ENCODE assay signal across 9 cellular contexts in genomic region chr15:67862771-67863441, GRCh38. TPM values are rescaled to one million over a fixed set of nuclear protein-coding genes. Genes with fewer than 3 reads are reported as not detected.
DNase-seq lines count a peak whose midpoint lies in the region; FAIRE-seq and TF ChIP-seq lines count a peak whose summit lies in the region.
"Had no signal": no experiment of that assay in that cellular context is flagged by ENCODE, and none has a peak within 500 bp of the region (broad histone marks: within the 10 kb centered on the region; RNA-seq: fewer than 3 reads in every experiment).

No MANE protein-coding gene starts in this region.

- H3K9me3 ChIP-seq in Karpas-422 (ENCODE audit: low read length) (no peaks in the 10 kb centered on the region), esophagus squamous epithelium (no peaks in the 10 kb centered on the region), stomach smooth muscle (ENCODE audit: control insufficient read depth in 2 of 2, low read length in 2 of 2) (no peaks in the 10 kb centered on the region)

- DNase-seq in GM19239 (ENCODE audit: insufficient read length, low spot score) (no peak), Karpas-422 (peak; percentile 71), esophagus squamous epithelium (lab: John Stamatoyannopoulos, UW) (no peak), nucleus accumbens (lab: John Stamatoyannopoulos, UW) (no peak), NCI-H2227 treated with DMSO at 0.1 percent for 48 hours (lab: John Stamatoyannopoulos, UW) (no peak)
- no peak for DNase-seq in stimulated activated CD4-positive, alpha-beta T cell treated with anti-CD3 and anti-CD28 coated beads, Interleukin-4, amount 100 ng/mL, for 1 hour
- no peak for DNase-seq in activated CD8-positive, alpha-beta memory T cell treated with anti-CD3 and anti-CD28 coated beads, Interleukin-2, amount 50 U/mL, for 4 hours

- H3K9ac ChIP-seq in Karpas-422 (ENCODE audit: low read length) (peak overlapping the region; percentile 76), stomach smooth muscle (ENCODE audit: low read length in 2 of 2) (peak overlapping the region; percentile 58 to 72)

- TF ChIP-seq POLR2A in esophagus squamous epithelium (IDR thresholded peaks at IDR 0.05), result no peak

- H3K27ac ChIP-seq in Karpas-422 (ENCODE audit: low read length) (peak overlapping the region; percentile 65), esophagus squamous epithelium (peak overlapping the region in 2 of 4 donors; percentile 46 to 68), stomach smooth muscle (ENCODE audit: low read length) (peak overlapping the region; percentile 41)

- peak overlapping the region; percentile 69 for H3K4me2 ChIP-seq in Karpas-422 (ENCODE audit: low read depth, low read length, poor library complexity, severe bottlenecking)

- H3K27me3 ChIP-seq in Karpas-422 (ENCODE audit: low read length) (no peaks in the 10 kb centered on the region), esophagus squamous epithelium (no peaks in the 10 kb centered on the region), stomach smooth muscle (ENCODE audit: control insufficient read depth in 1 of 2, insufficient read depth in 2 of 2, low read length in 2 of 2) (no peaks in the 10 kb centered on the region)

- peaks cover 41% of the 10 kb centered on the region for H3K4me1 ChIP-seq in Karpas-422 (ENCODE audit: low read length)
- peaks cover 0 to 22% (median 4%) of the 10 kb centered on the region in 3 donors for H3K4me1 ChIP-seq in esophagus squamous epithelium
- H3K4me1 ChIP-seq in stomach smooth muscle (ENCODE audit: control insufficient read depth, insufficient read depth, low read length), result peaks cover 11% of the 10 kb centered on the region

- H2AFZ ChIP-seq in Karpas-422 (ENCODE audit: low read length), result peak overlapping the region; percentile 60

- peak overlapping the region; percentile 72 for H3K4me3 ChIP-seq in Karpas-422 (ENCODE audit: low read length)
- peak overlapping the region; percentile 32 to 63 (median 47) for H3K4me3 ChIP-seq in esophagus squamous epithelium
- peak overlapping the region; percentile 66 to 73 for H3K4me3 ChIP-seq in stomach smooth muscle (ENCODE audit: low read length in 2 of 2)

- no peaks in the 10 kb centered on the region for H3K79me2 ChIP-seq in Karpas-422 (ENCODE audit: low read length)

- peak; percentile 68 for FAIRE-seq in GM19239 (lab: Jason Lieb, UNC)

- no peak for TF ChIP-seq CTCF in esophagus squamous epithelium (IDR thresholded peaks at IDR 0.05)

- H4K20me1 ChIP-seq in Karpas-422 (ENCODE audit: insufficient read depth, low read depth, low read length), result no peaks in the 10 kb centered on the region

- no peaks in the 10 kb centered on the region for H3K36me3 ChIP-seq in Karpas-422 (ENCODE audit: insufficient read depth, low read length)
- H3K36me3 ChIP-seq in esophagus squamous epithelium, result no peaks in the 10 kb centered on the region
- no peaks in the 10 kb centered on the region for H3K36me3 ChIP-seq in stomach smooth muscle (ENCODE audit: control insufficient read depth in 2 of 2, insufficient read depth in 2 of 2, low read length in 2 of 2)

- WGBS in esophagus squamous epithelium, 2 donors, result 49 to 61% methylated on average over 14 to 15 of the region's 15 CpGs

- H3K9me2 ChIP-seq in Karpas-422 (replicated peaks; ENCODE audit: insufficient read depth, low read length), result no peaks in the 10 kb centered on the region

- intact Hi-C loops in esophagus squamous epithelium (cut with DNase I), result loop anchor here (5.0 to 10.0 kb wide), 2 partner anchors 289 to 352 kb away; no protein-coding TSS in a partner anchor

RNA-seq across cellular contexts. Expression of gene RNU6-1, which starts 23.1 kb away (rescaled TPM):
- total RNA-seq in Karpas-422 (2014; rRNA removed; shearing (Covaris generic); ENCODE audit: low replicate concordance), result not detected in 2 replicates
- not detected for total RNA-seq in esophagus squamous epithelium
- total RNA-seq: fibroblast of villous mesenchyme had no signal

RNA-seq across cellular contexts. Expression of gene SKOR1, which starts 37.6 kb away (rescaled TPM):
- total RNA-seq in Karpas-422 (2014; rRNA removed; shearing (Covaris generic); ENCODE audit: low replicate concordance), result 0.43 and 0.45 TPM in 2 replicates
- under 1 TPM; 0.09 to 0.76 (median 0.28) TPM for total RNA-seq in esophagus squamous epithelium
- total RNA-seq: fibroblast of villous mesenchyme had no signal
